In the genomic region with DNA sequence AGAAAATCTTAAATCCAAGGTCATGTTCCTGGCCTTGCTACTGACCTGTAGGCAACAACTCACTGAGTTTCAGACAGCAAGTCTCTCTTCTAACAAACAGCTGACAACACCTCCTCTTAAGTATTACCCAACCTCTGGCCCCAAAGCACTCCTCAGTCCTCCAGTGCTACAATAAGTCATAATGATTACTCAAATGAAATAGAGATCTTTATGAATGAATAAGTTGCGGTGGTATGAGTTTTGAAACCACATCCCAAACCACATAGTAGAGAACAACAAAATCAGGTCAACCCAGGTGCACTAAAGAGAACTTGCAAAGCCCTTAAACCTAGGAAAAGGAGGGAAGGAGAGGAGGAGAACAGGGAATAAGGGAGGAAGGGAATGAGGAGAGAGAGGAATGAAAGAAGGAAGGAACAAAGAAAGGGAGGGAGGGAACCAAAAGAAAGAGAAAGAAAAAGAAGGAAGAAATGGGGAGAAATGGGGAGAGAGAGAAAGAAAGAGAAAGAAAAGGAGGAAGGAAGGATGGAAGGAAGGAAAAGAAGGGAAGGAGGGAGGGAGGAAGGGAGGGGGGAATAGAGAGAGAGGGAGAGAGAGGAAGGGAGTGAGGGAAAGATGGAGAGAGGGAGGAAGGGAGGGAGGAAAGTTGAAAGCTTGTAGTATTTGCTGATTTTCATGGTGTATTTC, we compare ENCODE assay signal across 20 cellular contexts.
DNase-seq lines count a peak whose midpoint lies in the region; ATAC-seq, FAIRE-seq and TF ChIP-seq lines count a peak whose summit lies in the region.
"Had no signal": no experiment of that assay in that cellular context is flagged by ENCODE, and none has a peak within 500 bp of the region (broad histone marks: within the 10 kb centered on the region; RNA-seq: fewer than 3 reads in every experiment).

No MANE protein-coding gene starts in this region.

- peak; percentile 44 for DNase-seq in A172 (ENCODE audit: low spot score)
- peak; percentile 46 for DNase-seq in HPDE6-E6E7 (ENCODE audit: extremely low spot score)
- peak; percentile 64 for DNase-seq in astrocyte (ENCODE audit: low read depth)
- peak; percentile 13 to 45 for DNase-seq in foreskin fibroblast
- no peak for DNase-seq in activated naive CD4-positive, alpha-beta T cell treated with anti-CD3 and anti-CD28 coated beads, Interleukin-2, amount 10 ng/mL, durations not matched to agents 7 days and 5 days
- no peak for DNase-seq in progenitor cell of endocrine pancreas (ENCODE audit: low spot score, unreplicated experiment)
- no peak for DNase-seq in naive thymus-derived CD8-positive, alpha-beta T cell
- DNase-seq: caudate nucleus, GOT3, head of caudate nucleus, NCI-H1694 treated with DMSO at 0.1 percent for 48 hours, NCI-H446 treated with DMSO at 0.1 percent for 48 hours, nephron progenitor cell, T-helper 9 cell, uterus had no signal

- no peaks in the 10 kb centered on the region for H3K9me3 ChIP-seq in astrocyte (ENCODE audit: insufficient read depth, low read depth, low read length)
- H3K9me3 ChIP-seq: uterus had no signal

- H3K4me3 Mint-ChIP-seq in astrocyte (ENCODE audit: unreplicated experiment) (no peak overlapping the region), progenitor cell of endocrine pancreas (ENCODE audit: low read depth) (no peak overlapping the region)
- H3K4me3 Mint-ChIP-seq in activated naive CD4-positive, alpha-beta T cell treated with anti-CD3 and anti-CD28 coated beads, Interleukin-2, amount 10 ng/mL, durations not matched to agents 7 days and 5 days: no peak overlapping the region
- no peak overlapping the region for H3K4me3 Mint-ChIP-seq in naive thymus-derived CD8-positive, alpha-beta T cell
- H3K4me3 Mint-ChIP-seq: memory B cell, nephron progenitor cell had no signal

- no peak for ATAC-seq in GM18870 (IDR thresholded peaks at IDR 0.05; ENCODE audit: unreplicated experiment)
- ATAC-seq in naive thymus-derived CD8-positive, alpha-beta T cell: no peak
- ATAC-seq: GM12878 had no signal

- POLR2A ChIA-PET in naive thymus-derived CD8-positive, alpha-beta T cell (lab: Charles Lee): no interaction called here

- no peak for TF ChIP-seq CTCF in astrocyte (IDR thresholded peaks at IDR 0.05; ENCODE audit: insufficient read depth, low read depth, low read length)
- TF ChIP-seq CTCF in foreskin fibroblast (IDR thresholded peaks at IDR 0.05; ENCODE audit: low read depth, low read length): no peak
- TF ChIP-seq CTCF in progenitor cell of endocrine pancreas (IDR thresholded peaks at IDR 0.05; ENCODE audit: unreplicated experiment): no peak

- no peaks in the 10 kb centered on the region for H3K79me2 ChIP-seq in astrocyte (ENCODE audit: insufficient read depth, low read length)

- no peak for FAIRE-seq in astrocyte (lab: Jason Lieb, UNC)
- FAIRE-seq: GM12878, islet of Langerhans had no signal

- H3K36me3 Mint-ChIP-seq in astrocyte (ENCODE audit: low read depth, unreplicated experiment): no peaks in the 10 kb centered on the region
- H3K36me3 Mint-ChIP-seq in activated naive CD4-positive, alpha-beta T cell treated with anti-CD3 and anti-CD28 coated beads, Interleukin-2, amount 10 ng/mL, durations not matched to agents 7 days and 5 days: no peaks in the 10 kb centered on the region
- no peaks in the 10 kb centered on the region for H3K36me3 Mint-ChIP-seq in progenitor cell of endocrine pancreas (ENCODE audit: insufficient read depth)
- no peaks in the 10 kb centered on the region for H3K36me3 Mint-ChIP-seq in naive thymus-derived CD8-positive, alpha-beta T cell
- H3K36me3 Mint-ChIP-seq: activated naive CD4-positive, alpha-beta T cell treated with anti-CD3 and anti-CD28 coated beads, Interleukin-2, amount 50 U/mL, for 72 hours; memory B cell had no signal

- peaks cover 17% of the 10 kb centered on the region for H3K27me3 ChIP-seq in astrocyte (ENCODE audit: insufficient read depth, low read length)
- H3K27me3 ChIP-seq: uterus had no signal

- H4K20me1 ChIP-seq in astrocyte (ENCODE audit: insufficient read depth, low read length): no peaks in the 10 kb centered on the region

- H2AFZ ChIP-seq in astrocyte (ENCODE audit: low read depth, low read length): no peak overlapping the region

- H3K4me2 ChIP-seq in astrocyte (ENCODE audit: low read length): peak overlapping the region; percentile 48

- no peak overlapping the region for H3K27ac ChIP-seq in astrocyte (ENCODE audit: low read depth, low read length)
- H3K27ac ChIP-seq: uterus had no signal

- H3K27me3 Mint-ChIP-seq in astrocyte (ENCODE audit: low read depth, unreplicated experiment) (no peaks in the 10 kb centered on the region), progenitor cell of endocrine pancreas (peaks cover 7% of the 10 kb centered on the region)
- H3K27me3 Mint-ChIP-seq in activated naive CD4-positive, alpha-beta T cell treated with anti-CD3 and anti-CD28 coated beads, Interleukin-2, amount 10 ng/mL, durations not matched to agents 7 days and 5 days: no peaks in the 10 kb centered on the region
- H3K27me3 Mint-ChIP-seq in naive thymus-derived CD8-positive, alpha-beta T cell: peaks cover 0 to 9% (median 7%) of the 10 kb centered on the region in 5 donors

- H3K9ac ChIP-seq in astrocyte (ENCODE audit: low read length): no peak overlapping the region

- H3K36me3 ChIP-seq in astrocyte (ENCODE audit: insufficient read depth, low read length): no peaks in the 10 kb centered on the region
- H3K36me3 ChIP-seq: uterus had no signal

- H3K9me3 Mint-ChIP-seq in astrocyte (ENCODE audit: unreplicated experiment): no peaks in the 10 kb centered on the region
- no peaks in the 10 kb centered on the region for H3K9me3 Mint-ChIP-seq in activated naive CD4-positive, alpha-beta T cell treated with anti-CD3 and anti-CD28 coated beads, Interleukin-2, amount 10 ng/mL, durations not matched to agents 7 days and 5 days
- H3K9me3 Mint-ChIP-seq in progenitor cell of endocrine pancreas (ENCODE audit: low read depth): no peaks in the 10 kb centered on the region
- no peaks in the 10 kb centered on the region for H3K9me3 Mint-ChIP-seq in naive thymus-derived CD8-positive, alpha-beta T cell
- H3K9me3 Mint-ChIP-seq: activated naive CD4-positive, alpha-beta T cell treated with anti-CD3 and anti-CD28 coated beads, Interleukin-2, amount 50 U/mL, for 72 hours; memory B cell; nephron progenitor cell had no signal

- H3K4me1 ChIP-seq in astrocyte (ENCODE audit: insufficient read depth, low read length): peaks cover 15% of the 10 kb centered on the region
- H3K4me1 ChIP-seq: uterus had no signal

- H3K27ac Mint-ChIP-seq in astrocyte (ENCODE audit: unreplicated experiment): no peak overlapping the region
- H3K27ac Mint-ChIP-seq in activated naive CD4-positive, alpha-beta T cell treated with anti-CD3 and anti-CD28 coated beads, Interleukin-2, amount 10 ng/mL, durations not matched to agents 7 days and 5 days: no peak overlapping the region
- no peak overlapping the region for H3K27ac Mint-ChIP-seq in progenitor cell of endocrine pancreas
- no peak overlapping the region for H3K27ac Mint-ChIP-seq in naive thymus-derived CD8-positive, alpha-beta T cell
- H3K27ac Mint-ChIP-seq: activated naive CD4-positive, alpha-beta T cell treated with anti-CD3 and anti-CD28 coated beads, Interleukin-2, amount 50 U/mL, for 72 hours; memory B cell; nephron progenitor cell had no signal

- peaks cover 24% of the 10 kb centered on the region for H3K4me1 Mint-ChIP-seq in astrocyte (ENCODE audit: low read depth, unreplicated experiment)
- H3K4me1 Mint-ChIP-seq in activated naive CD4-positive, alpha-beta T cell treated with anti-CD3 and anti-CD28 coated beads, Interleukin-2, amount 10 ng/mL, durations not matched to agents 7 days and 5 days: no peaks in the 10 kb centered on the region
- peaks cover 3% of the 10 kb centered on the region for H3K4me1 Mint-ChIP-seq in progenitor cell of endocrine pancreas (ENCODE audit: low read depth)
- H3K4me1 Mint-ChIP-seq in naive thymus-derived CD8-positive, alpha-beta T cell: no peaks in the 10 kb centered on the region
- H3K4me1 Mint-ChIP-seq: nephron progenitor cell had no signal

- H3K4me3 ChIP-seq in astrocyte (ENCODE audit: insufficient read depth, low read depth, low read length): no peak overlapping the region
- no peak overlapping the region for H3K4me3 ChIP-seq in foreskin fibroblast (ENCODE audit: low read depth in 1 of 2, low read length in 2 of 2)
- H3K4me3 ChIP-seq: GM12878, uterus had no signal

- CTCF ChIA-PET in activated naive CD4-positive, alpha-beta T cell treated with anti-CD3 and anti-CD28 coated beads, Interleukin-2, amount 10 ng/mL, durations not matched to agents 7 days and 5 days (lab: Charles Lee): no interaction called here

Comparison
In these comparisons a context has a peak if more than half of its experiments do, and no peak if none do; other contexts are left out.
1. DNase-seq: peak in A172 (single experiment), HPDE6-E6E7 (single experiment), astrocyte (single experiment) and foreskin fibroblast (2 of 2); none in activated naive CD4-positive, alpha-beta T cell treated with anti-CD3 and anti-CD28 coated beads, Interleukin-2, amount 10 ng/mL, durations not matched to agents 7 days and 5 days (single experiment), progenitor cell of endocrine pancreas (single experiment) and naive thymus-derived CD8-positive, alpha-beta T cell (0 of 10).